1 cellular context compared by ENCODE assay signal in genomic region chr4:76515975-76516853, GRCh38.
TF ChIP-seq lines count a peak whose summit lies in the region.

No MANE protein-coding gene starts in this region.

TF ChIP-seq in GM12878, 131 proteins besides CTCF, POLR2A, EP300 and RAD21 (continued from another document and continues in another):
- TF ChIP-seq WRNIP1 (IDR thresholded peaks at IDR 0.05; ENCODE audit: borderline replicate concordance, low read depth, low read length) (no peak), EED (IDR thresholded peaks at IDR 0.05; ENCODE audit: low read depth) (peak; percentile 69; the same call in 1 of the 2 replicates), CREB1 (IDR thresholded peaks at IDR 0.05; ENCODE audit: low read depth) (peak; percentile 75), ZNF622 (IDR thresholded peaks at IDR 0.05) (no peak), SREBF1 (IDR thresholded peaks at IDR 0.05; ENCODE audit: low read length) (no peak), RCOR1 (conservative IDR thresholded peaks at IDR 0.05; ENCODE audit: low read depth, low read length) (no peak), TCF12 (IDR thresholded peaks at IDR 0.05; ENCODE audit: low read depth, low read length) (0 out of 2 replicates have a peak, but pooled peaks have one; percentile 38), ATF7 (IDR thresholded peaks at IDR 0.05; ENCODE audit: low read depth) (no peak), KDM1A (IDR thresholded peaks at IDR 0.05; ENCODE audit: borderline replicate concordance) (no peak), HDAC2 (IDR thresholded peaks at IDR 0.05) (no peak), TCF7 (IDR thresholded peaks at IDR 0.05; ENCODE audit: borderline replicate concordance) (peak; percentile 93), CHD4 (IDR thresholded peaks at IDR 0.05) (no peak), ZNF24 (IDR thresholded peaks at IDR 0.05) (no peak), PBX3 (IDR thresholded peaks at IDR 0.05; ENCODE audit: insufficient replicate concordance, low read depth, low read length) (no peak), GATAD2B (conservative IDR thresholded peaks at IDR 0.05; ENCODE audit: low read depth) (no peak), RFX5 (IDR thresholded peaks at IDR 0.05; ENCODE audit: low read depth, low read length) (no peak), ZNF384 (IDR thresholded peaks at IDR 0.05; ENCODE audit: borderline replicate concordance, low read depth, low read length) (no peak), TCF3 (IDR thresholded peaks at IDR 0.05; ENCODE audit: borderline replicate concordance, insufficient read depth, low read depth, low read length) (0 out of 2 replicates have a peak, but pooled peaks have one; percentile 55), NR2F1 (conservative IDR thresholded peaks at IDR 0.05) (no peak), MAX (IDR thresholded peaks at IDR 0.05; ENCODE audit: low read depth, low read length) (no peak), ZZZ3 (IDR thresholded peaks at IDR 0.05; ENCODE audit: control insufficient read depth, insufficient read length, low read depth) (no peak), ZNF274 (IDR thresholded peaks at IDR 0.05; ENCODE audit: insufficient read depth, insufficient read length) (no peak), CBX5 (IDR thresholded peaks at IDR 0.05; ENCODE audit: low read depth) (0 out of 2 replicates have a peak, but pooled peaks have one; percentile 40), FOS (IDR thresholded peaks at IDR 0.05; ENCODE audit: borderline replicate concordance, extremely low read depth, insufficient read length) (no peak), ZBED1 (IDR thresholded peaks at IDR 0.05; ENCODE audit: borderline replicate concordance) (no peak), SIN3A (IDR thresholded peaks at IDR 0.05; ENCODE audit: low read depth, low read length) (no peak), NR2C1 (IDR thresholded peaks at IDR 0.05) (no peak), JUND (IDR thresholded peaks at IDR 0.05; ENCODE audit: low read depth, low read length) (no peak), MEF2B (IDR thresholded peaks at IDR 0.05; ENCODE audit: partially characterized antibody, poor library complexity, severe bottlenecking) (no peak), CEBPZ (IDR thresholded peaks at IDR 0.05; ENCODE audit: low read depth, low read length) (no peak), PKNOX1 (IDR thresholded peaks at IDR 0.05) (no peak), NFIC (IDR thresholded peaks at IDR 0.05; ENCODE audit: low read depth, low read length) (peak; percentile 96), BACH1 (IDR thresholded peaks at IDR 0.05; ENCODE audit: borderline replicate concordance) (no peak), CEBPB (IDR thresholded peaks at IDR 0.05; ENCODE audit: borderline replicate concordance in 1 of 2, low read depth in 2 of 2, low read length in 2 of 2) (0 out of 4 replicates have a peak, but pooled peaks of 1 of the 2 experiments have one; percentile 40)
- TF ChIP-seq, protein P1, sequence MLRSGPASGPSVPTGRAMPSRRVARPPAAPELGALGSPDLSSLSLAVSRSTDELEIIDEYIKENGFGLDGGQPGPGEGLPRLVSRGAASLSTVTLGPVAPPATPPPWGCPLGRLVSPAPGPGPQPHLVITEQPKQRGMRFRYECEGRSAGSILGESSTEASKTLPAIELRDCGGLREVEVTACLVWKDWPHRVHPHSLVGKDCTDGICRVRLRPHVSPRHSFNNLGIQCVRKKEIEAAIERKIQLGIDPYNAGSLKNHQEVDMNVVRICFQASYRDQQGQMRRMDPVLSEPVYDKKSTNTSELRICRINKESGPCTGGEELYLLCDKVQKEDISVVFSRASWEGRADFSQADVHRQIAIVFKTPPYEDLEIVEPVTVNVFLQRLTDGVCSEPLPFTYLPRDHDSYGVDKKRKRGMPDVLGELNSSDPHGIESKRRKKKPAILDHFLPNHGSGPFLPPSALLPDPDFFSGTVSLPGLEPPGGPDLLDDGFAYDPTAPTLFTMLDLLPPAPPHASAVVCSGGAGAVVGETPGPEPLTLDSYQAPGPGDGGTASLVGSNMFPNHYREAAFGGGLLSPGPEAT (IDR thresholded peaks at IDR 0.05; ENCODE audit: low read depth): no peak
- TF ChIP-seq, protein P2, sequence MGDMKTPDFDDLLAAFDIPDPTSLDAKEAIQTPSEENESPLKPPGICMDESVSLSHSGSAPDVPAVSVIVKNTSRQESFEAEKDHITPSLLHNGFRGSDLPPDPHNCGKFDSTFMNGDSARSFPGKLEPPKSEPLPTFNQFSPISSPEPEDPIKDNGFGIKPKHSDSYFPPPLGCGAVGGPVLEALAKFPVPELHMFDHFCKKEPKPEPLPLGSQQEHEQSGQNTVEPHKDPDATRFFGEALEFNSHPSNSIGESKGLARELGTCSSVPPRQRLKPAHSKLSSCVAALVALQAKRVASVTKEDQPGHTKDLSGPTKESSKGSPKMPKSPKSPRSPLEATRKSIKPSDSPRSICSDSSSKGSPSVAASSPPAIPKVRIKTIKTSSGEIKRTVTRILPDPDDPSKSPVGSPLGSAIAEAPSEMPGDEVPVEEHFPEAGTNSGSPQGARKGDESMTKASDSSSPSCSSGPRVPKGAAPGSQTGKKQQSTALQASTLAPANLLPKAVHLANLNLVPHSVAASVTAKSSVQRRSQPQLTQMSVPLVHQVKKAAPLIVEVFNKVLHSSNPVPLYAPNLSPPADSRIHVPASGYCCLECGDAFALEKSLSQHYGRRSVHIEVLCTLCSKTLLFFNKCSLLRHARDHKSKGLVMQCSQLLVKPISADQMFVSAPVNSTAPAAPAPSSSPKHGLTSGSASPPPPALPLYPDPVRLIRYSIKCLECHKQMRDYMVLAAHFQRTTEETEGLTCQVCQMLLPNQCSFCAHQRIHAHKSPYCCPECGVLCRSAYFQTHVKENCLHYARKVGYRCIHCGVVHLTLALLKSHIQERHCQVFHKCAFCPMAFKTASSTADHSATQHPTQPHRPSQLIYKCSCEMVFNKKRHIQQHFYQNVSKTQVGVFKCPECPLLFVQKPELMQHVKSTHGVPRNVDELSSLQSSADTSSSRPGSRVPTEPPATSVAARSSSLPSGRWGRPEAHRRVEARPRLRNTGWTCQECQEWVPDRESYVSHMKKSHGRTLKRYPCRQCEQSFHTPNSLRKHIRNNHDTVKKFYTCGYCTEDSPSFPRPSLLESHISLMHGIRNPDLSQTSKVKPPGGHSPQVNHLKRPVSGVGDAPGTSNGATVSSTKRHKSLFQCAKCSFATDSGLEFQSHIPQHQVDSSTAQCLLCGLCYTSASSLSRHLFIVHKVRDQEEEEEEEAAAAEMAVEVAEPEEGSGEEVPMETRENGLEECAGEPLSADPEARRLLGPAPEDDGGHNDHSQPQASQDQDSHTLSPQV (IDR thresholded peaks at IDR 0.05): no peak
- TF ChIP-seq, protein P3, sequence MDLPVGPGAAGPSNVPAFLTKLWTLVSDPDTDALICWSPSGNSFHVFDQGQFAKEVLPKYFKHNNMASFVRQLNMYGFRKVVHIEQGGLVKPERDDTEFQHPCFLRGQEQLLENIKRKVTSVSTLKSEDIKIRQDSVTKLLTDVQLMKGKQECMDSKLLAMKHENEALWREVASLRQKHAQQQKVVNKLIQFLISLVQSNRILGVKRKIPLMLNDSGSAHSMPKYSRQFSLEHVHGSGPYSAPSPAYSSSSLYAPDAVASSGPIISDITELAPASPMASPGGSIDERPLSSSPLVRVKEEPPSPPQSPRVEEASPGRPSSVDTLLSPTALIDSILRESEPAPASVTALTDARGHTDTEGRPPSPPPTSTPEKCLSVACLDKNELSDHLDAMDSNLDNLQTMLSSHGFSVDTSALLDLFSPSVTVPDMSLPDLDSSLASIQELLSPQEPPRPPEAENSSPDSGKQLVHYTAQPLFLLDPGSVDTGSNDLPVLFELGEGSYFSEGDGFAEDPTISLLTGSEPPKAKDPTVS (IDR thresholded peaks at IDR 0.05; ENCODE audit: low read depth, low read length): no peak
- TF ChIP-seq, protein P4, sequence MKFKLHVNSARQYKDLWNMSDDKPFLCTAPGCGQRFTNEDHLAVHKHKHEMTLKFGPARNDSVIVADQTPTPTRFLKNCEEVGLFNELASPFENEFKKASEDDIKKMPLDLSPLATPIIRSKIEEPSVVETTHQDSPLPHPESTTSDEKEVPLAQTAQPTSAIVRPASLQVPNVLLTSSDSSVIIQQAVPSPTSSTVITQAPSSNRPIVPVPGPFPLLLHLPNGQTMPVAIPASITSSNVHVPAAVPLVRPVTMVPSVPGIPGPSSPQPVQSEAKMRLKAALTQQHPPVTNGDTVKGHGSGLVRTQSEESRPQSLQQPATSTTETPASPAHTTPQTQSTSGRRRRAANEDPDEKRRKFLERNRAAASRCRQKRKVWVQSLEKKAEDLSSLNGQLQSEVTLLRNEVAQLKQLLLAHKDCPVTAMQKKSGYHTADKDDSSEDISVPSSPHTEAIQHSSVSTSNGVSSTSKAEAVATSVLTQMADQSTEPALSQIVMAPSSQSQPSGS (IDR thresholded peaks at IDR 0.05; ENCODE audit: low read length): peak; percentile 93
- TF ChIP-seq, protein P5, sequence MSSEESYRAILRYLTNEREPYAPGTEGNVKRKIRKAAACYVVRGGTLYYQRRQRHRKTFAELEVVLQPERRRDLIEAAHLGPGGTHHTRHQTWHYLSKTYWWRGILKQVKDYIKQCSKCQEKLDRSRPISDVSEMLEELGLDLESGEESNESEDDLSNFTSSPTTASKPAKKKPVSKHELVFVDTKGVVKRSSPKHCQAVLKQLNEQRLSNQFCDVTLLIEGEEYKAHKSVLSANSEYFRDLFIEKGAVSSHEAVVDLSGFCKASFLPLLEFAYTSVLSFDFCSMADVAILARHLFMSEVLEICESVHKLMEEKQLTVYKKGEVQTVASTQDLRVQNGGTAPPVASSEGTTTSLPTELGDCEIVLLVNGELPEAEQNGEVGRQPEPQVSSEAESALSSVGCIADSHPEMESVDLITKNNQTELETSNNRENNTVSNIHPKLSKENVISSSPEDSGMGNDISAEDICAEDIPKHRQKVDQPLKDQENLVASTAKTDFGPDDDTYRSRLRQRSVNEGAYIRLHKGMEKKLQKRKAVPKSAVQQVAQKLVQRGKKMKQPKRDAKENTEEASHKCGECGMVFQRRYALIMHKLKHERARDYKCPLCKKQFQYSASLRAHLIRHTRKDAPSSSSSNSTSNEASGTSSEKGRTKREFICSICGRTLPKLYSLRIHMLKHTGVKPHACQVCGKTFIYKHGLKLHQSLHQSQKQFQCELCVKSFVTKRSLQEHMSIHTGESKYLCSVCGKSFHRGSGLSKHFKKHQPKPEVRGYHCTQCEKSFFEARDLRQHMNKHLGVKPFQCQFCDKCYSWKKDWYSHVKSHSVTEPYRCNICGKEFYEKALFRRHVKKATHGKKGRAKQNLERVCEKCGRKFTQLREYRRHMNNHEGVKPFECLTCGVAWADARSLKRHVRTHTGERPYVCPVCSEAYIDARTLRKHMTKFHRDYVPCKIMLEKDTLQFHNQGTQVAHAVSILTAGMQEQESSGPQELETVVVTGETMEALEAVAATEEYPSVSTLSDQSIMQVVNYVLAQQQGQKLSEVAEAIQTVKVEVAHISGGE (CRISPR knock-in tag; IDR thresholded peaks at IDR 0.05): no peak
- TF ChIP-seq, protein P6, sequence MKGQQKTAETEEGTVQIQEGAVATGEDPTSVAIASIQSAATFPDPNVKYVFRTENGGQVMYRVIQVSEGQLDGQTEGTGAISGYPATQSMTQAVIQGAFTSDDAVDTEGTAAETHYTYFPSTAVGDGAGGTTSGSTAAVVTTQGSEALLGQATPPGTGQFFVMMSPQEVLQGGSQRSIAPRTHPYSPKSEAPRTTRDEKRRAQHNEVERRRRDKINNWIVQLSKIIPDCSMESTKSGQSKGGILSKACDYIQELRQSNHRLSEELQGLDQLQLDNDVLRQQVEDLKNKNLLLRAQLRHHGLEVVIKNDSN (IDR thresholded peaks at IDR 0.05; ENCODE audit: borderline replicate concordance, extremely low read length, insufficient read depth, low read depth, low read length): no peak
